ENCODE assay signal across 18 cellular contexts in genomic region chr9:27440888-27441740, GRCh38.
A peak's percentile ranks its signal among the peaks of the same experiment; 100 is the strongest.
DNase-seq lines count a peak whose midpoint lies in the region; ATAC-seq, FAIRE-seq and TF ChIP-seq lines count a peak whose summit lies in the region.
"Had no signal": no experiment of that assay in that cellular context is flagged by ENCODE, and none has a peak within 500 bp of the region (broad histone marks: within the 10 kb centered on the region; RNA-seq: fewer than 3 reads in every experiment).

No MANE protein-coding gene starts in this region.

- no peak overlapping the region for H2AFZ ChIP-seq in keratinocyte (ENCODE audit: control insufficient read depth, low read length)

- H3K9ac ChIP-seq in keratinocyte (ENCODE audit: control insufficient read depth, extremely low read depth, insufficient read depth, low read length) = no peak overlapping the region

- FAIRE-seq in H54 (lab: Jason Lieb, UNC) = peak; percentile 75
- peak; percentile 66 for FAIRE-seq in keratinocyte (lab: Jason Lieb, UNC)

- no peak overlapping the region for H3K4me2 ChIP-seq in keratinocyte (ENCODE audit: control insufficient read depth, extremely low read depth, insufficient read depth, low read depth, low read length)

- no peak for TF ChIP-seq RAD21 in Ishikawa (IDR thresholded peaks at IDR 0.05; ENCODE audit: low read depth)

- H3K9me1 ChIP-seq in keratinocyte (ENCODE audit: control insufficient read depth, extremely low read depth, insufficient read depth, low read length) = no peaks in the 10 kb centered on the region

- TF ChIP-seq EP300 in Ishikawa (IDR thresholded peaks at IDR 0.05; ENCODE audit: borderline replicate concordance) = peak; percentile 72

- no peaks in the 10 kb centered on the region for H3K9me3 ChIP-seq in keratinocyte (ENCODE audit: control insufficient read depth, low read depth, low read length)

- TF ChIP-seq POLR2A in H54 (IDR thresholded peaks at IDR 0.05; ENCODE audit: low read depth, low read length) = no peak

- DNase-seq in H54 (ENCODE audit: insufficient read length, low spot score) (no peak), keratinocyte (ENCODE audit: low read depth, low spot score) (no peak), NCI-H2196 treated with DMSO at 0.1 percent for 48 hours (lab: John Stamatoyannopoulos, UW; ENCODE audit: unreplicated experiment) (no peak), midbrain (lab: John Stamatoyannopoulos, UW) (no peak)
- DNase-seq: activated naive CD4-positive, alpha-beta T cell treated with anti-CD3 and anti-CD28 coated beads, Interleukin-2, amount 10 ng/mL, durations not matched to agents 7 days and 5 days; DMS 273 treated with DMSO at 0.1 percent for 48 hours; effector CD4-positive, alpha-beta T cell; KG1; NCI-H1105 treated with DMSO at 0.1 percent for 48 hours; NCI-H226; stimulated activated naive CD4-positive, alpha-beta T cell had no signal

- peaks cover 43% of the 10 kb centered on the region for H3K4me1 ChIP-seq in keratinocyte (ENCODE audit: control insufficient read depth, extremely low read depth, insufficient read depth, low read length)

- no peak overlapping the region for H3K4me3 ChIP-seq in keratinocyte (ENCODE audit: control insufficient read depth in 2 of 3, extremely low read depth in 1 of 3, insufficient read depth in 2 of 3, low read depth in 1 of 3, low read length in 3 of 3)
- H3K4me3 ChIP-seq: lung had no signal

- no peak overlapping the region for H3K27ac ChIP-seq in keratinocyte (ENCODE audit: control insufficient read depth, insufficient read depth, low read length)

- peaks cover 0 to 6% of the 10 kb centered on the region in 2 experiments for H3K36me3 ChIP-seq in keratinocyte (ENCODE audit: control insufficient read depth in 2 of 2, extremely low read depth in 1 of 2, insufficient read depth in 2 of 2, low read length in 2 of 2)

- peak; percentile 48 for ATAC-seq in GM18502 (IDR thresholded peaks at IDR 0.05; ENCODE audit: poor library complexity, unreplicated experiment)
- no peak for ATAC-seq in GM18519 (IDR thresholded peaks at IDR 0.05; ENCODE audit: low FRiP score, unreplicated experiment)
- ATAC-seq in GM18909 (IDR thresholded peaks at IDR 0.05; ENCODE audit: poor library complexity, unreplicated experiment) = no peak
- ATAC-seq: sciatic nerve, SK-N-SH treated with all-trans-retinoic acid at 6 μM for 48 hours had no signal

- H3K79me2 ChIP-seq in keratinocyte (ENCODE audit: control insufficient read depth, insufficient read depth, low read length) = peaks cover 33% of the 10 kb centered on the region

- dilution Hi-C loops in keratinocyte (cut with MboI; ENCODE audit: extremely low pct_ligation_motif_present, low sequenced_read_pairs) = no loop called here

- H3K27me3 ChIP-seq in keratinocyte (ENCODE audit: control insufficient read depth, extremely low read depth, insufficient read depth, low read length) = no peaks in the 10 kb centered on the region

- no peaks in the 10 kb centered on the region for H4K20me1 ChIP-seq in keratinocyte (ENCODE audit: control insufficient read depth, extremely low read depth, insufficient read depth, low read length)

- TF ChIP-seq CTCF in keratinocyte (optimal IDR thresholded peaks at IDR 0.05 in 1 of 3, IDR thresholded peaks at IDR 0.05 in 1 of 3, conservative IDR thresholded peaks at IDR 0.05 in 1 of 3; ENCODE audit: extremely low read depth in 1 of 3, insufficient read depth in 2 of 3, low read length in 3 of 3) = no peak

TF ChIP-seq in Ishikawa, 13 proteins besides CTCF, POLR2A, EP300 and RAD21:
- no peak for TF ChIP-seq TAF1 (IDR thresholded peaks at IDR 0.05; ENCODE audit: low read depth)
- TF ChIP-seq TCF12 (IDR thresholded peaks at IDR 0.05; ENCODE audit: low read depth) = peak; percentile 62; the same call in 1 of the 2 replicates
- TF ChIP-seq, protein P1, sequence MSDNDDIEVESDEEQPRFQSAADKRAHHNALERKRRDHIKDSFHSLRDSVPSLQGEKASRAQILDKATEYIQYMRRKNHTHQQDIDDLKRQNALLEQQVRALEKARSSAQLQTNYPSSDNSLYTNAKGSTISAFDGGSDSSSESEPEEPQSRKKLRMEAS (IDR thresholded peaks at IDR 0.05) = peak; percentile 55; the same call in 1 of the 2 replicates
- no peak for TF ChIP-seq REST (IDR thresholded peaks at IDR 0.05; ENCODE audit: low read depth)
- TF ChIP-seq YY1 (IDR thresholded peaks at IDR 0.05; ENCODE audit: low read depth) = 0 out of 2 replicates have a peak, but pooled peaks have one; percentile 56
- peak; percentile 51; the same call in 1 of the 2 replicates for TF ChIP-seq TEAD4 (IDR thresholded peaks at IDR 0.05)
- 0 out of 2 replicates have a peak, but pooled peaks have one; percentile 33 for TF ChIP-seq NFIC (IDR thresholded peaks at IDR 0.05)
- no peak for TF ChIP-seq CREB1 (IDR thresholded peaks at IDR 0.05; ENCODE audit: low read depth)
